In the genomic region with DNA sequence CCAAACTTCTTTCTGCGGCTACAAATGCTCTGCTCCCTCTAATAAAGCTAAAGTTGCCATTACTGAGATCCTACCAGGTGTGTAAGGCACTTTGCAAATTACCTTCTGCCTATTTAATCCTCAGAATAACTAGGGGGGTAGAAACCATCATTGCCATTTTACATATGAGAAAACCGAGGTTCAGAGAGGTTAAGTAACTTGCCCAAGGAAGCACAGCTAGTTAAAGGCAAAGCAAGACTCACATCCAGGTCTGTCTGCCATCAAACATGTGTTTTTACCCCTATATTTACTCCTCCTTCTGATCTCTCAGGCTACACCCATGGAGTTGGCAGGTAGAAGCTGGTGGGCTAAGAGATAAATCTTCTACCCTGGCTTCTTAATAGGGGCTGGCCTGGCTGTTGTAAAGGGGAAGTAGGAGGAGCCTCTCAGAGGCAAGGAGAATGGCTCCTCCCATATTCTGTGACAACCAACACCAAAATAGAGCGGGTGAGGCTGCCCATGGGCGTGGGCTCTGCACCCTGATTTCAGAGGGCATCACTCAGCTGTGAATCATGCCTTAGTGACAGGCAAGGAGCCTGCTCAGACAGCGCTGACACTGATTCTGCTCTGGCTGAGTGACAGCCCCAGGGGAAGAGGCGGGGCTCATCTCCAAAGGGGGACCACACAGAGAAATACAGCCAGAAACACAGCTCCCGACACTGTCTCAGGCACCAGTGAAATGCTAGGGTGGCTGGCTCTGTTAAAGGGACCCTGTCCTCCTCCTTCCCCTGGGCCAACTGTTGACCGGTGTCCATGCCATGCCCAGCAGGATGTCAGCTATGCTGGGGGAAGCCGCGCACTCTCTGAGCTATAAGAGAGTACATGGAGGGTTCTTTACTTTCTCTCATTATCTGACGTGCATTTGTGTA, we compare ENCODE assay signal across 8 cellular contexts.
A peak's percentile ranks its signal among the peaks of the same experiment; 100 is the strongest.
DNase-seq lines count a peak whose midpoint lies in the region; ATAC-seq and TF ChIP-seq lines count a peak whose summit lies in the region.

No MANE protein-coding gene starts in this region.

- H3K27me3 ChIP-seq in neutrophil = no peaks in the 10 kb centered on the region

- DNase-seq in NCI-H226 (peak; percentile 73), superior temporal gyrus (ENCODE audit: extremely low spot score) (peak; percentile 60), NCI-H345 (lab: John Stamatoyannopoulos, UW) (no peak)
- DNase-seq in activated CD8-positive, alpha-beta memory T cell treated with anti-CD3 and anti-CD28 coated beads, Interleukin-2, amount 10 ng/mL, durations not matched to agents 7 days and 5 days = peak; percentile 79

- H3K36me3 ChIP-seq in neutrophil = no peaks in the 10 kb centered on the region

- peak overlapping the region; percentile 23 to 47 for H3K4me3 ChIP-seq in neutrophil (ENCODE audit: low read depth in 1 of 2, low read length in 1 of 2)

- ATAC-seq in GM18505 (IDR thresholded peaks at IDR 0.05; ENCODE audit: unreplicated experiment) (peak; percentile 89), HG02678 (IDR thresholded peaks at IDR 0.05; ENCODE audit: unreplicated experiment) (peak; percentile 77), esophagus mucosa (peak; percentile 99)
- ATAC-seq in activated CD8-positive, alpha-beta memory T cell treated with anti-CD3 and anti-CD28 coated beads, Interleukin-2, amount 10 ng/mL, durations not matched to agents 7 days and 5 days = peak; percentile 92

- no peaks in the 10 kb centered on the region for H3K9me3 Mint-ChIP-seq in activated CD8-positive, alpha-beta memory T cell treated with anti-CD3 and anti-CD28 coated beads, Interleukin-2, amount 10 ng/mL, durations not matched to agents 7 days and 5 days (ENCODE audit: low read depth)

- CTCF ChIA-PET in activated CD8-positive, alpha-beta memory T cell treated with anti-CD3 and anti-CD28 coated beads, Interleukin-2, amount 10 ng/mL, durations not matched to agents 7 days and 5 days (lab: Charles Lee) = interaction anchor here (0.7 to 7.9 kb wide), 5 partner anchors 8 to 107 kb away, joined by 3 to 52 read pairs (median 5); partner anchors contain the start of gene ABTB2

- H3K36me3 Mint-ChIP-seq in activated CD8-positive, alpha-beta memory T cell treated with anti-CD3 and anti-CD28 coated beads, Interleukin-2, amount 10 ng/mL, durations not matched to agents 7 days and 5 days = peaks cover 1% of the 10 kb centered on the region

- peak overlapping the region; percentile 27 for H3K4me3 Mint-ChIP-seq in activated CD8-positive, alpha-beta memory T cell treated with anti-CD3 and anti-CD28 coated beads, Interleukin-2, amount 10 ng/mL, durations not matched to agents 7 days and 5 days

- H3K27me3 Mint-ChIP-seq in activated CD8-positive, alpha-beta memory T cell treated with anti-CD3 and anti-CD28 coated beads, Interleukin-2, amount 10 ng/mL, durations not matched to agents 7 days and 5 days = peaks cover 23% of the 10 kb centered on the region

- peaks cover 30 to 43% of the 10 kb centered on the region in 2 experiments for H3K4me1 ChIP-seq in neutrophil (ENCODE audit: control insufficient read depth in 1 of 2, insufficient read depth in 1 of 2, low read depth in 1 of 2, low read length in 1 of 2)

- H3K9me3 ChIP-seq in neutrophil = no peaks in the 10 kb centered on the region

- H3K27ac Mint-ChIP-seq in activated CD8-positive, alpha-beta memory T cell treated with anti-CD3 and anti-CD28 coated beads, Interleukin-2, amount 10 ng/mL, durations not matched to agents 7 days and 5 days = peak overlapping the region; percentile 58

- no peak for TF ChIP-seq POLR2A in GM18505 (IDR thresholded peaks at IDR 0.05; ENCODE audit: borderline replicate concordance, extremely low read depth, insufficient read depth, insufficient read length)

- peak overlapping the region; percentile 37 for H3K27ac ChIP-seq in neutrophil

- TF ChIP-seq CTCF in neutrophil (IDR thresholded peaks at IDR 0.05) = no peak

- peaks cover 53% of the 10 kb centered on the region for H3K4me1 Mint-ChIP-seq in activated CD8-positive, alpha-beta memory T cell treated with anti-CD3 and anti-CD28 coated beads, Interleukin-2, amount 10 ng/mL, durations not matched to agents 7 days and 5 days
